Comparison of ENCODE assay signal across 10 cellular contexts in the genomic region with DNA sequence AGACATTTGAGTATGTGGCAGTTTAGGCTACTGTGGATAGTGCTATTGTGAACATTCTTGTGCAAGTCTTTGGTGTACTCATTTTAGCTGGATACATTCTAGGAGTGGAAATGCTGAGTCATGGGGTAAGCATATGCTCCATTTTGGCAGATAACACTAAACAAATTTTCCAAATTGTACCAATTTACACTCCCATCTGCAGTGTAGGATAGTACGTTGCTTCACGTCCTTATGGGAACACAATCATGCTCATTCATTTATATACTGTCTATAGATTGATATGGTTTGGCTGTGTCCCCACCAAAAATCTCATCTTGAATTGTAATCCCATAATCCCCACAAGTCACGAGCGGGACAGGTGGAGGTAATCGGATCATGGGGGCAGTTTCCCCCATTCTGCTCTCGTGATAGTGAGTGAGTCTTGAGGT. TPM values are rescaled to one million over a fixed set of nuclear protein-coding genes. Genes with fewer than 3 reads are reported as not detected.
DNase-seq lines count a peak whose midpoint lies in the region; TF ChIP-seq lines count a peak whose summit lies in the region.
"Had no signal": no experiment of that assay in that cellular context is flagged by ENCODE, and none has a peak within 500 bp of the region (broad histone marks: within the 10 kb centered on the region; RNA-seq: fewer than 3 reads in every experiment).

No MANE protein-coding gene starts in this region.

- H3K27me3 Mint-ChIP-seq in osteocyte (ENCODE audit: unreplicated experiment) (no peaks in the 10 kb centered on the region), CD14-positive monocyte (ENCODE audit: low read depth in 3 of 3) (no peaks in the 10 kb centered on the region), Caco-2 (ENCODE audit: insufficient read depth, unreplicated experiment) (no peaks in the 10 kb centered on the region)

- H3K4me1 ChIP-seq in Caco-2, result peaks cover 12% of the 10 kb centered on the region
- H3K4me1 ChIP-seq: testis had no signal

- BruUV-seq in Caco-2 (replicated peaks; lab: Mats Ljungman, UMichigan), result no TSS peak

- no peaks in the 10 kb centered on the region for H3K9me3 ChIP-seq in Caco-2
- H3K9me3 ChIP-seq: testis had no signal

- H3K36me3 Mint-ChIP-seq in osteocyte (ENCODE audit: unreplicated experiment), result peaks cover 34% of the 10 kb centered on the region
- H3K36me3 Mint-ChIP-seq in CD14-positive monocyte, result peaks cover 49 to 55% of the 10 kb centered on the region in 2 donors
- H3K36me3 Mint-ChIP-seq in Caco-2 (ENCODE audit: insufficient read depth, unreplicated experiment), result peaks cover 57% of the 10 kb centered on the region

- no peaks in the 10 kb centered on the region for H3K27me3 ChIP-seq in Caco-2 (replicated peaks; ENCODE audit: control insufficient read depth, insufficient read depth, low read length)
- H3K27me3 ChIP-seq: testis had no signal

- H3K4me1 Mint-ChIP-seq in osteocyte (ENCODE audit: unreplicated experiment) (peaks cover 16% of the 10 kb centered on the region), CD14-positive monocyte (peaks cover 26% of the 10 kb centered on the region), Caco-2 (ENCODE audit: low read depth, unreplicated experiment) (peaks cover 15% of the 10 kb centered on the region)

- intact Hi-C loops in CD14-positive monocyte (cut with micrococcal nuclease), result no loop called here
- intact Hi-C loops in Caco-2 (cut with micrococcal nuclease; ENCODE audit: unreplicated experiment), result no loop called here

- no peak overlapping the region for H3K4me3 ChIP-seq in Caco-2 (ENCODE audit: low read depth, low read length)
- H3K4me3 ChIP-seq: testis had no signal

- no peak for TF ChIP-seq CTCF in osteocyte (IDR thresholded peaks at IDR 0.05)
- TF ChIP-seq CTCF in CD14-positive monocyte (IDR thresholded peaks at IDR 0.05), result no peak
- TF ChIP-seq CTCF in Caco-2 (IDR thresholded peaks at IDR 0.05; ENCODE audit: insufficient read depth in 1 of 2, low read depth in 1 of 2, low read length in 1 of 2, severe bottlenecking in 1 of 2, unreplicated experiment in 1 of 2), result no peak

- H3K9me3 Mint-ChIP-seq in osteocyte (ENCODE audit: unreplicated experiment) (no peaks in the 10 kb centered on the region), CD14-positive monocyte (no peaks in the 10 kb centered on the region), Caco-2 (ENCODE audit: unreplicated experiment) (no peaks in the 10 kb centered on the region)

- POLR2A ChIA-PET in Caco-2 (lab: Charles Lee), result interaction anchor here (0.5 kb wide), 1 partner anchor 13 kb away, joined by 4 read pairs; no protein-coding TSS in a partner anchor

- DNase-seq in GM04504 (ENCODE audit: low read depth), result peak; percentile 44
- DNase-seq in NCI-H524 (lab: John Stamatoyannopoulos, UW), result peak; percentile 10 to 58
- peak; percentile 32 for DNase-seq in dermis blood vessel endothelial cell
- no peak for DNase-seq in osteocyte (ENCODE audit: extremely low spot score, unreplicated experiment)
- no peak for DNase-seq in CD14-positive monocyte (ENCODE audit: low spot score)
- no peak for DNase-seq in activated CD8-positive, alpha-beta memory T cell treated with anti-CD3 and anti-CD28 coated beads for 24 hours
- DNase-seq in Caco-2, result no peak
- DNase-seq: activated gamma-delta T cell, NCI-H1436 treated with DMSO at 0.1 percent for 48 hours, testis had no signal

- CTCF ChIA-PET in Caco-2 (lab: Charles Lee), result no interaction called here

- H3K27ac Mint-ChIP-seq in osteocyte (ENCODE audit: unreplicated experiment) (peak overlapping the region; percentile 67), CD14-positive monocyte (no peak overlapping the region), Caco-2 (ENCODE audit: unreplicated experiment) (no peak overlapping the region)

- H3K4me3 Mint-ChIP-seq in osteocyte (ENCODE audit: unreplicated experiment), result no peak overlapping the region
- no peak overlapping the region for H3K4me3 Mint-ChIP-seq in CD14-positive monocyte
- H3K4me3 Mint-ChIP-seq in Caco-2 (ENCODE audit: unreplicated experiment), result no peak overlapping the region

- H3K36me3 ChIP-seq in Caco-2 (ENCODE audit: control insufficient read depth, insufficient read depth, low read length), result no peaks in the 10 kb centered on the region

RNA-seq across cellular contexts. Expression of a gene that starts 25.7 kb away (rescaled TPM):
- total RNA-seq in dermis blood vessel endothelial cell (40.7 and 42.5 TPM in 2 replicates), osteocyte (51.0 and 51.8 TPM in 2 replicates), Caco-2 (2022) (40.6 and 44.6 TPM in 2 replicates)
- 10 to 100 TPM; 11.8 to 14.8 TPM for polyA plus RNA-seq in CD14-positive monocyte

Comparison
In these comparisons a context has a peak if more than half of its experiments do, and no peak if none do; other contexts are left out.
1. DNase-seq: peak in GM04504 (single experiment), NCI-H524 (2 of 2) and dermis blood vessel endothelial cell (single experiment); none in osteocyte (single experiment), CD14-positive monocyte (single experiment), activated CD8-positive, alpha-beta memory T cell treated with anti-CD3 and anti-CD28 coated beads for 24 hours (single experiment) and Caco-2 (0 of 2).